Comparison of ENCODE assay signal across 1 cellular context in genomic region chr2:64023485-64024258, GRCh38.
TF ChIP-seq lines count a peak whose summit lies in the region.

No MANE protein-coding gene starts in this region.

TF ChIP-seq in HepG2, 621 proteins besides CTCF, POLR2A, EP300 and RAD21 (continued from another document and continues in another):
- peak; percentile 30; the same call in 1 of the 2 replicates for TF ChIP-seq SNAPC4 (CRISPR knock-in tag; IDR thresholded peaks at IDR 0.05)
- no peak for TF ChIP-seq DZIP1 (CRISPR knock-in tag; IDR thresholded peaks at IDR 0.05)
- TF ChIP-seq ZNF850 (CRISPR knock-in tag; conservative IDR thresholded peaks at IDR 0.05) = no peak
- peak in 1 of 2 experiments; percentile 62; a peak in 1 of 4 replicates for TF ChIP-seq HMGXB4 (CRISPR knock-in tag; IDR thresholded peaks at IDR 0.05; ENCODE audit: borderline replicate concordance in 1 of 2, low read depth in 1 of 2)
- TF ChIP-seq SOX13 (IDR thresholded peaks at IDR 0.05) = 0 out of 2 replicates have a peak, but pooled peaks have one; percentile 23
- no peak for TF ChIP-seq SOX13 (CRISPR knock-in tag; conservative IDR thresholded peaks at IDR 0.05 in 1 of 2, IDR thresholded peaks at IDR 0.05 in 1 of 2)
- TF ChIP-seq HMGXB3 (CRISPR knock-in tag; IDR thresholded peaks at IDR 0.05; ENCODE audit: borderline replicate concordance) = no peak
- TF ChIP-seq PLRG1 (conservative IDR thresholded peaks at IDR 0.05) = no peak
- TF ChIP-seq ZSCAN21 (CRISPR knock-in tag; IDR thresholded peaks at IDR 0.05; ENCODE audit: borderline replicate concordance) = no peak
- TF ChIP-seq ZNF3 (CRISPR knock-in tag; IDR thresholded peaks at IDR 0.05) = no peak
- TF ChIP-seq ONECUT2 (CRISPR knock-in tag; IDR thresholded peaks at IDR 0.05) = no peak
- TF ChIP-seq ZBTB1 (CRISPR knock-in tag; IDR thresholded peaks at IDR 0.05; ENCODE audit: borderline replicate concordance) = no peak
- no peak; the same call in 1 of the 2 replicates for TF ChIP-seq SSRP1 (CRISPR knock-in tag; IDR thresholded peaks at IDR 0.05)
- no peak for TF ChIP-seq ZNF280D (CRISPR knock-in tag; IDR thresholded peaks at IDR 0.05)
- TF ChIP-seq ZNF230 (CRISPR knock-in tag; IDR thresholded peaks at IDR 0.05) = no peak
- no peak for TF ChIP-seq CC2D1A (CRISPR knock-in tag; IDR thresholded peaks at IDR 0.05)
- TF ChIP-seq ZNF614 (CRISPR knock-in tag; IDR thresholded peaks at IDR 0.05; ENCODE audit: borderline replicate concordance) = 0 out of 2 replicates have a peak, but pooled peaks have one; percentile 6
- no peak for TF ChIP-seq HOXD1 (CRISPR knock-in tag; IDR thresholded peaks at IDR 0.05)
- TF ChIP-seq SNRNP70 (IDR thresholded peaks at IDR 0.05; ENCODE audit: low read depth, low read length) = no peak
- TF ChIP-seq XRCC5 (optimal IDR thresholded peaks at IDR 0.05; ENCODE audit: low read length) = peak; percentile 20
- no peak; the same call in 1 of the 2 replicates for TF ChIP-seq ZNF33A (CRISPR knock-in tag; IDR thresholded peaks at IDR 0.05; ENCODE audit: borderline replicate concordance)
- TF ChIP-seq HMGA1 (CRISPR knock-in tag; conservative IDR thresholded peaks at IDR 0.05) = no peak
- no peak for TF ChIP-seq ZNF232 (CRISPR knock-in tag; IDR thresholded peaks at IDR 0.05; ENCODE audit: borderline replicate concordance)
- TF ChIP-seq POLR2AphosphoS2 (IDR thresholded peaks at IDR 0.05; ENCODE audit: low read depth, low read length) = no peak
- TF ChIP-seq NAIF1 (CRISPR knock-in tag; IDR thresholded peaks at IDR 0.05; ENCODE audit: borderline replicate concordance) = no peak
- no peak for TF ChIP-seq BRD4 (CRISPR knock-in tag; IDR thresholded peaks at IDR 0.05)
- TF ChIP-seq ZNF691 (CRISPR knock-in tag; IDR thresholded peaks at IDR 0.05; ENCODE audit: borderline replicate concordance, low read depth) = 0 out of 2 replicates have a peak, but pooled peaks have one; percentile 43
- TF ChIP-seq BATF2 (CRISPR knock-in tag; IDR thresholded peaks at IDR 0.05) = no peak
- peak; percentile 1; the same call in 1 of the 2 replicates for TF ChIP-seq ARNT2 (CRISPR knock-in tag; IDR thresholded peaks at IDR 0.05; ENCODE audit: low read depth)
- TF ChIP-seq HNF1B (CRISPR knock-in tag; IDR thresholded peaks at IDR 0.05) = 0 out of 2 replicates have a peak, but pooled peaks have one; percentile 25
- 0 out of 2 replicates have a peak, but pooled peaks have one; percentile 39 for TF ChIP-seq ZNF12 (CRISPR knock-in tag; IDR thresholded peaks at IDR 0.05)
- peak; percentile 73; the same call in 1 of the 2 replicates for TF ChIP-seq TBX3 (IDR thresholded peaks at IDR 0.05; ENCODE audit: borderline replicate concordance)
- no peak for TF ChIP-seq ZNF180 (CRISPR knock-in tag; IDR thresholded peaks at IDR 0.05; ENCODE audit: borderline replicate concordance, low read depth)
- peak; percentile 47; the same call in 1 of the 2 replicates for TF ChIP-seq ZBTB7B (CRISPR knock-in tag; IDR thresholded peaks at IDR 0.05)
- no peak for TF ChIP-seq ZNF34 (CRISPR knock-in tag; IDR thresholded peaks at IDR 0.05; ENCODE audit: borderline replicate concordance)
- no peak for TF ChIP-seq ZNF597 (CRISPR knock-in tag; IDR thresholded peaks at IDR 0.05)
- TF ChIP-seq ZNF577 (CRISPR knock-in tag; IDR thresholded peaks at IDR 0.05; ENCODE audit: borderline replicate concordance, low read depth) = no peak
- TF ChIP-seq RXRA (CRISPR knock-in tag; IDR thresholded peaks at IDR 0.05) = no peak
